In genomic region chr2:63588385-63589147, GRCh38 we compare ENCODE assay signal across 8 cellular contexts. TPM values are rescaled to one million over a fixed set of nuclear protein-coding genes. Genes with fewer than 3 reads are reported as not detected.
A peak's percentile ranks its signal among the peaks of the same experiment; 100 is the strongest.
DNase-seq lines count a peak whose midpoint lies in the region; ATAC-seq, FAIRE-seq and TF ChIP-seq lines count a peak whose summit lies in the region.

MDH1 (plus strand) TSS chr2:63588963; CDS start chr2:63589044, 81 bp downstream.
WDPCP (minus strand) TSS chr2:63588477; CDS start chr2:63588271, 206 bp downstream.

- H3K4me1 ChIP-seq in iPS-20b (ENCODE audit: insufficient read depth, low read length) (peaks cover 14% of the 10 kb centered on the region; the same call in 1 of the 2 replicates), skeletal muscle tissue (ENCODE audit: control insufficient read depth in 3 of 3, insufficient read depth in 3 of 3, low read length in 3 of 3) (peaks cover 11 to 30% (median 23%) of the 10 kb centered on the region in 3 donors)

- no peaks in the 10 kb centered on the region for H3K27me3 ChIP-seq in AG04450 (ENCODE audit: control insufficient read depth, insufficient read depth, low read length)
- no peaks in the 10 kb centered on the region for H3K27me3 ChIP-seq in WERI-Rb-1 (ENCODE audit: insufficient read depth, low read depth, severe bottlenecking)
- no peaks in the 10 kb centered on the region for H3K27me3 ChIP-seq in bronchial epithelial cell (ENCODE audit: control insufficient read depth, insufficient read depth, low read length)
- no peaks in the 10 kb centered on the region for H3K27me3 ChIP-seq in iPS-20b (ENCODE audit: insufficient read depth, low read length)
- no peaks in the 10 kb centered on the region for H3K27me3 ChIP-seq in skeletal muscle tissue (ENCODE audit: control insufficient read depth in 3 of 3, insufficient read depth in 3 of 3, low read length in 3 of 3)

- POLR2A ChIA-PET in AG04450 (lab: Yijun Ruan, JAX): interaction anchor here (0.6 to 2.1 kb wide), 5 partner anchors 11 to 395 kb away, joined by 3 to 13 read pairs (median 3); partner anchors contain the start of gene UGP2

- peak; percentile 58 for FAIRE-seq in bronchial epithelial cell (lab: Jason Lieb, UNC)

- H3K4me3 ChIP-seq in AG04450 (ENCODE audit: low read depth, low read length) (peak within 1 kb of the TSS; percentile 94), WERI-Rb-1 (ENCODE audit: low read depth, low read length) (peak within 1 kb of the TSS; percentile 82), bronchial epithelial cell (ENCODE audit: low read depth, low read length) (peak within 1 kb of the TSS; percentile 65), iPS-20b (ENCODE audit: low read length) (peak within 1 kb of the TSS; percentile 100), skeletal muscle tissue (ENCODE audit: low read length in 3 of 3) (peak within 1 kb of the TSS; percentile 83 to 98 (median 90))

- CTCF ChIA-PET in AG04450 (lab: Charles Lee): interaction anchor here (1.1 kb wide), 1 partner anchor 272 kb away, joined by 3 read pairs; no protein-coding TSS in a partner anchor

- H3K27ac ChIP-seq in AG04450 (ENCODE audit: low read depth, low read length): peak within 1 kb of the TSS; percentile 91
- H3K27ac ChIP-seq in WERI-Rb-1: peak within 1 kb of the TSS; percentile 87
- H3K27ac ChIP-seq in iPS-20b (ENCODE audit: low read length): peak within 1 kb of the TSS; percentile 94
- peak within 1 kb of the TSS; percentile 85 for H3K27ac ChIP-seq in skeletal muscle tissue (ENCODE audit: low read depth, low read length)

- peak within 1 kb of the TSS; percentile 98 for H3K9ac ChIP-seq in iPS-20b (ENCODE audit: low read depth, low read length)
- H3K9ac ChIP-seq in skeletal muscle tissue (ENCODE audit: low read depth in 1 of 3, low read length in 3 of 3): peak within 1 kb of the TSS; percentile 87 to 95 (median 95)

- peak; percentile 91 for ATAC-seq in GM18907 (IDR thresholded peaks at IDR 0.05; ENCODE audit: unreplicated experiment)
- peak; percentile 87 for ATAC-seq in HG03139 (IDR thresholded peaks at IDR 0.05; ENCODE audit: unreplicated experiment)

- H3K36me3 ChIP-seq in WERI-Rb-1: peaks cover 28% of the 10 kb centered on the region
- H3K36me3 ChIP-seq in bronchial epithelial cell (ENCODE audit: control insufficient read depth, insufficient read depth, low read length): no peaks in the 10 kb centered on the region
- peaks cover 28% of the 10 kb centered on the region for H3K36me3 ChIP-seq in iPS-20b (ENCODE audit: insufficient read depth, low read depth, low read length)
- peaks cover 0 to 4% (median 0%) of the 10 kb centered on the region in 3 donors for H3K36me3 ChIP-seq in skeletal muscle tissue (ENCODE audit: control insufficient read depth in 3 of 3, insufficient read depth in 3 of 3, low read length in 3 of 3)

- no peaks in the 10 kb centered on the region; the same call in 1 of the 2 replicates for H3K9me3 ChIP-seq in AG04450 (ENCODE audit: control insufficient read depth, insufficient read depth, low read length)
- H3K9me3 ChIP-seq in WERI-Rb-1 (ENCODE audit: severe bottlenecking): no peaks in the 10 kb centered on the region
- no peaks in the 10 kb centered on the region for H3K9me3 ChIP-seq in iPS-20b (ENCODE audit: insufficient read depth, low read depth, low read length)
- no peaks in the 10 kb centered on the region for H3K9me3 ChIP-seq in skeletal muscle tissue (ENCODE audit: control insufficient read depth in 3 of 3, low read length in 3 of 3)

- TF ChIP-seq CTCF in AG04450 (IDR thresholded peaks at IDR 0.05; ENCODE audit: low read depth, low read length) (no peak), WERI-Rb-1 (IDR thresholded peaks at IDR 0.05; ENCODE audit: low read depth, low read length) (no peak), bronchial epithelial cell (IDR thresholded peaks at IDR 0.05; ENCODE audit: insufficient read depth, low read length, severe bottlenecking) (no peak)

- DNase-seq in AG04450 (ENCODE audit: low read depth, low spot score): peak; percentile 100
- peak; percentile 82 for DNase-seq in NCI-H2196 treated with DMSO at 0.1 percent for 48 hours (lab: John Stamatoyannopoulos, UW; ENCODE audit: unreplicated experiment)
- peak; percentile 97 for DNase-seq in WERI-Rb-1
- peak; percentile 99 for DNase-seq in bronchial epithelial cell (ENCODE audit: low read depth)

RNA-seq across cellular contexts. Expression of gene MDH1, which starts in this region (rescaled TPM):
- 239 and 296 TPM in 2 replicates for polyA plus RNA-seq in AG04450 (2011; rRNA removed)
- 61.3 and 70.1 TPM in 2 replicates for polyA minus RNA-seq in AG04450 (2011; rRNA and poly(A)+ RNA removed)
- total RNA-seq in bronchial epithelial cell (109 and 118 TPM in 2 replicates), skeletal muscle tissue (232 TPM)

RNA-seq across cellular contexts. Expression of gene WDPCP, which starts in this region (rescaled TPM):
- polyA plus RNA-seq in AG04450 (2011; rRNA removed): 3.9 and 4.7 TPM in 2 replicates
- polyA minus RNA-seq in AG04450 (2011; rRNA and poly(A)+ RNA removed): 12.1 and 13.0 TPM in 2 replicates
- total RNA-seq in bronchial epithelial cell: 3.2 and 4.0 TPM in 2 replicates
- total RNA-seq in skeletal muscle tissue: 24.5 TPM

Comparison
In these comparisons a context has a peak if more than half of its experiments do, and no peak if none do; other contexts are left out.
1. Peak in every context shown above with its lines: DNase-seq, ATAC-seq, H3K4me3 ChIP-seq and H3K27ac ChIP-seq.